8 cellular contexts compared by ENCODE assay signal in the genomic region with DNA sequence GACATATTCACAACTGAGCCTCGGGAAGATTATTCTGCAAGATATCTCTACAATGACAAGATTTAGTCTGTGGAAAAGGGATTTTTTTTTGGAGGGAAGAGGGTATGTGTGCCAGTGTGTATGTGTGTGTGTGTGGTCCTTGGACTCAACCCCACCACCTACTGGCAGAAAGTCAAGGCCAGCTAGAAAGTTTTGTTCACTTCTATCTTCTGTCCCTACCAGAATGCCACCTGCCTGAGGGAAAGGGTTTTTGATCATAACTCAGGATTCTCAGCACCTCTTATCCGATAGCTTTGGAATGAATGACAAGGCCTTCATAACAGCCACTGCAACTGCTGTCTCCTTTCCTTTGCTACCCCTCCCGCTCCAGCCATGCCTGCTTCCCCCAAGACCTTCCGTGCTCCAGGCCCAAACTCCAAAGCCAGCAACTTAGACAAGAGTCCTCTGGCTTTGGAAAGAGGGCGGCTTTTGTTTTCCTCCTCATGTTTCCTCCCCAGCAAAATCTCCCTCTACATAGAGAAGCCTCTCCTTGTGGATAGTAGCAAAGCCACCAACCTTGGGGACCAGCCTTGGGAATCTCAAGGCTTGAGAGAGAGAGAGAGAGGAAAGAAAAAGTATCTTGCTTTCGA. TPM values are rescaled to one million over a fixed set of nuclear protein-coding genes. Genes with fewer than 3 reads are reported as not detected.
DNase-seq lines count a peak whose midpoint lies in the region; ATAC-seq, FAIRE-seq and TF ChIP-seq lines count a peak whose summit lies in the region.

No MANE protein-coding gene starts in this region.

- no peak for FAIRE-seq in bronchial epithelial cell (lab: Jason Lieb, UNC)

- H3K27me3 Mint-ChIP-seq in stimulated activated naive B cell treated with anti-CD40 and anti-IgM and Interleukin-4, amounts not matched to agents 10 μg/mL and 1 μg/mL and 100 μg/mL, for 72 hours: no peaks in the 10 kb centered on the region

- H3K4me1 Mint-ChIP-seq in stimulated activated naive B cell treated with anti-CD40 and anti-IgM and Interleukin-4, amounts not matched to agents 10 μg/mL and 1 μg/mL and 100 μg/mL, for 72 hours: peaks cover 0 to 5% of the 10 kb centered on the region in 2 donors

- no peak overlapping the region for H3K4me3 Mint-ChIP-seq in stimulated activated naive B cell treated with anti-CD40 and anti-IgM and Interleukin-4, amounts not matched to agents 10 μg/mL and 1 μg/mL and 100 μg/mL, for 72 hours

- H3K9me3 Mint-ChIP-seq in stimulated activated naive B cell treated with anti-CD40 and anti-IgM and Interleukin-4, amounts not matched to agents 10 μg/mL and 1 μg/mL and 100 μg/mL, for 72 hours: peaks cover 15 to 20% of the 10 kb centered on the region in 2 donors

- H3K36me3 ChIP-seq in bronchial epithelial cell (ENCODE audit: control insufficient read depth, insufficient read depth, low read length): no peaks in the 10 kb centered on the region
- no peaks in the 10 kb centered on the region for H3K36me3 ChIP-seq in kidney epithelial cell (ENCODE audit: control insufficient read depth, insufficient read depth, low read length)

- H3K27ac Mint-ChIP-seq in stimulated activated naive B cell treated with anti-CD40 and anti-IgM and Interleukin-4, amounts not matched to agents 10 μg/mL and 1 μg/mL and 100 μg/mL, for 72 hours: no peak overlapping the region

- peaks cover 18 to 29% of the 10 kb centered on the region in 2 donors for H3K36me3 Mint-ChIP-seq in stimulated activated naive B cell treated with anti-CD40 and anti-IgM and Interleukin-4, amounts not matched to agents 10 μg/mL and 1 μg/mL and 100 μg/mL, for 72 hours

- H3K27me3 ChIP-seq in bronchial epithelial cell (ENCODE audit: control insufficient read depth, insufficient read depth, low read length) (no peaks in the 10 kb centered on the region), kidney epithelial cell (ENCODE audit: control insufficient read depth, insufficient read depth, low read length) (no peaks in the 10 kb centered on the region)

- peak; percentile 22 for ATAC-seq in GM19395 (IDR thresholded peaks at IDR 0.05; ENCODE audit: unreplicated experiment)
- peak; percentile 64 to 66 for ATAC-seq in stimulated activated naive B cell treated with anti-CD40 and anti-IgM and Interleukin-4, amounts not matched to agents 10 μg/mL and 1 μg/mL and 100 μg/mL, for 72 hours (replicated peaks)

- peak; percentile 4 for DNase-seq in COLO668 (lab: John Stamatoyannopoulos, UW; ENCODE audit: unreplicated experiment)
- DNase-seq in NCI-H2227 treated with DMSO at 0.1 percent for 48 hours (lab: John Stamatoyannopoulos, UW): peak; percentile 9
- DNase-seq in bronchial epithelial cell (ENCODE audit: low read depth): peak; percentile 30
- no peak for DNase-seq in kidney epithelial cell (ENCODE audit: low read depth)
- DNase-seq in stimulated activated naive B cell treated with anti-CD40 and anti-IgM and Interleukin-4, amounts not matched to agents 10 μg/mL and 1 μg/mL and 100 μg/mL, for 72 hours: no peak
- DNase-seq in NCI-H1436 (lab: John Stamatoyannopoulos, UW): no peak
- DNase-seq in occipital lobe (lab: John Stamatoyannopoulos, UW): no peak

- TF ChIP-seq CTCF in bronchial epithelial cell (IDR thresholded peaks at IDR 0.05; ENCODE audit: insufficient read depth, low read length, severe bottlenecking): peak; percentile 59
- TF ChIP-seq CTCF in kidney epithelial cell (IDR thresholded peaks at IDR 0.05; ENCODE audit: insufficient read depth, low read length, poor library complexity, severe bottlenecking): peak; percentile 70

- H3K4me3 ChIP-seq in bronchial epithelial cell (ENCODE audit: low read depth, low read length): no peak overlapping the region
- no peak overlapping the region for H3K4me3 ChIP-seq in kidney epithelial cell (ENCODE audit: low read depth, low read length)

RNA-seq across cellular contexts. Expression of gene BTN3A1, which starts 18.6 kb away (rescaled TPM):
- total RNA-seq in bronchial epithelial cell: 2.0 and 3.9 TPM in 2 replicates
- total RNA-seq in kidney epithelial cell: 10.5 and 11.7 TPM in 2 replicates
- 17.5 TPM for total RNA-seq in occipital lobe

RNA-seq across cellular contexts. Expression of gene BTN3A3, which starts 19.6 kb away (rescaled TPM):
- total RNA-seq in bronchial epithelial cell (1.2 and 1.6 TPM in 2 replicates), kidney epithelial cell (3.3 and 8.0 TPM in 2 replicates), occipital lobe (2.8 TPM)

RNA-seq across cellular contexts. Expression of gene BTN2A1, which starts 37.0 kb away (rescaled TPM):
- 4.7 and 5.3 TPM in 2 replicates for total RNA-seq in bronchial epithelial cell
- 11.8 and 17.5 TPM in 2 replicates for total RNA-seq in kidney epithelial cell
- 13.1 TPM for total RNA-seq in occipital lobe

RNA-seq across cellular contexts. Expression of gene BTN2A2, which starts 37.8 kb away (rescaled TPM):
- total RNA-seq in bronchial epithelial cell (3.2 and 4.7 TPM in 2 replicates), kidney epithelial cell (12.7 and 14.6 TPM in 2 replicates), occipital lobe (4.2 TPM)

RNA-seq across cellular contexts. Expression of gene BTN3A2, which starts 55.7 kb away (rescaled TPM):
- total RNA-seq in bronchial epithelial cell: 0.51 and 1.3 TPM in 2 replicates
- total RNA-seq in kidney epithelial cell: 8.0 and 22.3 TPM in 2 replicates
- 2.3 TPM for total RNA-seq in occipital lobe

Comparison
In these comparisons a context has a peak if more than half of its experiments do, and no peak if none do; other contexts are left out.
1. DNase-seq: peak in COLO668 (single experiment), NCI-H2227 treated with DMSO at 0.1 percent for 48 hours (single experiment) and bronchial epithelial cell (single experiment); none in kidney epithelial cell (single experiment), stimulated activated naive B cell treated with anti-CD40 and anti-IgM and Interleukin-4, amounts not matched to agents 10 μg/mL and 1 μg/mL and 100 μg/mL, for 72 hours (single experiment), NCI-H1436 (single experiment) and occipital lobe (single experiment).